ENCODE assay signal across 1 cellular context in genomic region chr14:55500219-55500701, GRCh38.
TF ChIP-seq lines count a peak whose summit lies in the region.

No MANE protein-coding gene starts in this region.

TF ChIP-seq in HepG2, 621 proteins besides CTCF, POLR2A, EP300 and RAD21:
- TF ChIP-seq YEATS2 (CRISPR knock-in tag; IDR thresholded peaks at IDR 0.05; ENCODE audit: borderline replicate concordance) = no peak
- no peak for TF ChIP-seq SUZ12 (IDR thresholded peaks at IDR 0.05; ENCODE audit: low read depth, low read length)
- no peak for TF ChIP-seq NFE2L1 (CRISPR knock-in tag; IDR thresholded peaks at IDR 0.05; ENCODE audit: borderline replicate concordance)
- peak; percentile 82 for TF ChIP-seq CEBPB (IDR thresholded peaks at IDR 0.05; ENCODE audit: borderline replicate concordance, low read depth, low read length)
- no peak for TF ChIP-seq IRX3 (CRISPR knock-in tag; IDR thresholded peaks at IDR 0.05; ENCODE audit: borderline replicate concordance, low read depth)
- TF ChIP-seq JUNB (CRISPR knock-in tag; IDR thresholded peaks at IDR 0.05; ENCODE audit: borderline replicate concordance) = no peak
- TF ChIP-seq MXD3 (CRISPR knock-in tag; IDR thresholded peaks at IDR 0.05) = no peak
- 0 out of 2 replicates have a peak, but pooled peaks have one; percentile 12 for TF ChIP-seq SAP130 (CRISPR knock-in tag; IDR thresholded peaks at IDR 0.05; ENCODE audit: low read depth)
- no peak for TF ChIP-seq ZBTB7A (CRISPR knock-in tag; IDR thresholded peaks at IDR 0.05)
- TF ChIP-seq ZNF549 (CRISPR knock-in tag; IDR thresholded peaks at IDR 0.05) = no peak
- no peak for TF ChIP-seq PAF1 (CRISPR knock-in tag; IDR thresholded peaks at IDR 0.05)
- no peak for TF ChIP-seq ZNF274 (CRISPR knock-in tag; IDR thresholded peaks at IDR 0.05)
- TF ChIP-seq KLF12 (CRISPR knock-in tag; IDR thresholded peaks at IDR 0.05; ENCODE audit: borderline replicate concordance) = no peak
- TF ChIP-seq GTF3A (CRISPR knock-in tag; conservative IDR thresholded peaks at IDR 0.05) = no peak
- TF ChIP-seq GRHL1 (CRISPR knock-in tag; conservative IDR thresholded peaks at IDR 0.05) = no peak
- TF ChIP-seq BCL6 (CRISPR knock-in tag; IDR thresholded peaks at IDR 0.05) = no peak
- no peak for TF ChIP-seq ZHX1 (CRISPR knock-in tag; IDR thresholded peaks at IDR 0.05; ENCODE audit: low read depth)
- TF ChIP-seq ZNF335 (CRISPR knock-in tag; IDR thresholded peaks at IDR 0.05) = no peak
- no peak for TF ChIP-seq CBX5 (CRISPR knock-in tag; IDR thresholded peaks at IDR 0.05; ENCODE audit: borderline replicate concordance)
- TF ChIP-seq TAF1 (CRISPR knock-in tag; IDR thresholded peaks at IDR 0.05) = no peak
- 0 out of 2 replicates have a peak, but pooled peaks have one; percentile 12 for TF ChIP-seq GATAD2A (CRISPR knock-in tag; IDR thresholded peaks at IDR 0.05)
- no peak for TF ChIP-seq NFIB (CRISPR knock-in tag; IDR thresholded peaks at IDR 0.05; ENCODE audit: borderline replicate concordance)
- TF ChIP-seq ASH2L (IDR thresholded peaks at IDR 0.05; ENCODE audit: insufficient read length, low read depth, low read length) = no peak
- no peak for TF ChIP-seq NAIF1 (CRISPR knock-in tag; IDR thresholded peaks at IDR 0.05; ENCODE audit: borderline replicate concordance)
- no peak for TF ChIP-seq ZNF160 (CRISPR knock-in tag; IDR thresholded peaks at IDR 0.05)
- TF ChIP-seq ATF3 (CRISPR knock-in tag; IDR thresholded peaks at IDR 0.05) = no peak
- no peak for TF ChIP-seq FOXK1 (CRISPR knock-in tag; IDR thresholded peaks at IDR 0.05; ENCODE audit: borderline replicate concordance, low read depth)
- no peak for TF ChIP-seq FOXA1 (IDR thresholded peaks at IDR 0.05)
- TF ChIP-seq FOXA1 (CRISPR knock-in tag; IDR thresholded peaks at IDR 0.05) = peak; percentile 24; the same call in 1 of the 2 replicates
- TF ChIP-seq ZNF550 (CRISPR knock-in tag; IDR thresholded peaks at IDR 0.05; ENCODE audit: borderline replicate concordance) = no peak
- no peak for TF ChIP-seq HOXA9 (CRISPR knock-in tag; IDR thresholded peaks at IDR 0.05; ENCODE audit: borderline replicate concordance)
- no peak for TF ChIP-seq NFIC (IDR thresholded peaks at IDR 0.05; ENCODE audit: low read length)
- no peak for TF ChIP-seq ZNF329 (CRISPR knock-in tag; IDR thresholded peaks at IDR 0.05; ENCODE audit: low read depth)
- TF ChIP-seq ZZZ3 (CRISPR knock-in tag; IDR thresholded peaks at IDR 0.05; ENCODE audit: borderline replicate concordance) = no peak
- TF ChIP-seq CREM (IDR thresholded peaks at IDR 0.05) = no peak
- no peak for TF ChIP-seq CREM (CRISPR knock-in tag; IDR thresholded peaks at IDR 0.05)
- TF ChIP-seq USF2 (IDR thresholded peaks at IDR 0.05; ENCODE audit: low read depth, low read length) = peak; percentile 28; the same call in 1 of the 2 replicates
- TF ChIP-seq USF2 (CRISPR knock-in tag; IDR thresholded peaks at IDR 0.05; ENCODE audit: borderline replicate concordance) = peak; percentile 65; the same call in 1 of the 2 replicates
- TF ChIP-seq POLR2AphosphoS5 (IDR thresholded peaks at IDR 0.05; ENCODE audit: low read depth, low read length) = no peak
- TF ChIP-seq ZNF18 (CRISPR knock-in tag; IDR thresholded peaks at IDR 0.05; ENCODE audit: insufficient replicate concordance) = no peak
- no peak for TF ChIP-seq ZSCAN22 (CRISPR knock-in tag; IDR thresholded peaks at IDR 0.05)
- TF ChIP-seq NR3C1 (CRISPR knock-in tag; IDR thresholded peaks at IDR 0.05) = no peak
- TF ChIP-seq ZSCAN21 (CRISPR knock-in tag; IDR thresholded peaks at IDR 0.05; ENCODE audit: borderline replicate concordance) = no peak
- TF ChIP-seq ZNF660 (CRISPR knock-in tag; IDR thresholded peaks at IDR 0.05; ENCODE audit: borderline replicate concordance, low read depth) = no peak
- no peak for TF ChIP-seq JUN (CRISPR knock-in tag; IDR thresholded peaks at IDR 0.05)
- TF ChIP-seq HNF4A (CRISPR knock-in tag; IDR thresholded peaks at IDR 0.05) = no peak
- peak in 1 of 2 experiments; percentile 91; a peak in 2 of 4 replicates for TF ChIP-seq ATF4 (CRISPR knock-in tag; IDR thresholded peaks at IDR 0.05)
- TF ChIP-seq ZNF138 (CRISPR knock-in tag; IDR thresholded peaks at IDR 0.05; ENCODE audit: low read depth) = no peak
- TF ChIP-seq NFKBIZ (CRISPR knock-in tag; IDR thresholded peaks at IDR 0.05) = no peak
- TF ChIP-seq BORCS8-MEF2B (CRISPR knock-in tag; IDR thresholded peaks at IDR 0.05) = no peak
- no peak for TF ChIP-seq ZBTB20 (CRISPR knock-in tag; IDR thresholded peaks at IDR 0.05; ENCODE audit: borderline replicate concordance, low read depth)
